Comparison of ENCODE assay signal across 18 cellular contexts in the genomic region with DNA sequence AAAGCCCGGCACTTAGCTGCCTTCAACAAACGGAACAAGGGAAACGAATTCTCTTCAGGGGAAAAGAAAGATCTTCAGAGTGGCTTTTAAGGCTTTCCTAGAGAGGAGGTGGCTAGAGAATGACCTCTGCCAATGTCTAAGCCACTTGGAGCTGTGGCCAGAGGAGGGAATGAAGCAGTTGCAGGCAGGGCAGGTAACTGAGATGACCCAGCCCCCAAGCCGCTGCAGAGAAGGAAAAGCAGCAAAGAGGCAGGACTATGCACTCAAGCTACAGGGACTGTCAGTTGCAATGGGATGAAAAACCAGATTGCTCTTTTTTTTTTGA.
A peak's percentile ranks its signal among the peaks of the same experiment; 100 is the strongest.
DNase-seq lines count a peak whose midpoint lies in the region; ATAC-seq, FAIRE-seq and TF ChIP-seq lines count a peak whose summit lies in the region.
"Had no signal": no experiment of that assay in that cellular context is flagged by ENCODE, and none has a peak within 500 bp of the region (broad histone marks: within the 10 kb centered on the region; RNA-seq: fewer than 3 reads in every experiment).

No MANE protein-coding gene starts in this region.

- peak overlapping the region in 1 of 4 experiments; percentile 7; a peak in 3 of 7 replicates for H3K9ac ChIP-seq in H1 (replicated peaks in 1 of 4; ENCODE audit: extremely low read depth in 1 of 4, low read depth in 3 of 4, low read length in 3 of 4)

- H4K91ac ChIP-seq in H1 (replicated peaks; ENCODE audit: insufficient read length, low read length) = peak overlapping the region; percentile 100

- peak overlapping the region; percentile 97 for H2BK120ac ChIP-seq in H1 (replicated peaks; ENCODE audit: low read depth, low read length)

- 7% methylated on average over 4 of the region's 4 CpGs; no CpG with 5 or more reads in 1 of the 2 experiments for WGBS in H1 (ENCODE audit: extremely low coverage in 1 of 2, insufficient coverage in 1 of 2, insufficient read length in 1 of 2, insufficient replicate concordance in 2 of 2, low coverage in 1 of 2, low lambda C conversion rate in 2 of 2, missing lambda C conversion rate in 1 of 2), 2 experiments

- peak overlapping the region; percentile 89; the same call in 1 of the 2 replicates for H2AK5ac ChIP-seq in H1 (ENCODE audit: low read depth, low read length)

- H2BK5ac ChIP-seq in H1 (ENCODE audit: low read depth, low read length) = peak overlapping the region; percentile 98

- peak overlapping the region; percentile 84 for H2BK12ac ChIP-seq in H1 (ENCODE audit: low read depth, low read length)

- FAIRE-seq in H1 (lab: Jason Lieb, UNC) = no peak
- FAIRE-seq: A204.1, G401.6, K562, RCC 7860 had no signal

- DNase-seq in left ventricle myocardium inferior (no peak), Right ventricle myocardium inferior (ENCODE audit: missing footprints) (no peak), H1 (ENCODE audit: low read depth in 1 of 2, low spot score in 2 of 2) (peak in 1 of 2 experiments; percentile 60), left kidney (ENCODE audit: low read depth, low spot score) (peak; percentile 17), hippocampal formation (lab: John Stamatoyannopoulos, UW) (no peak), AG20443 (ENCODE audit: low spot score) (no peak), NCI-H2029 (lab: John Stamatoyannopoulos, UW) (no peak), NCI-H69 (lab: John Stamatoyannopoulos, UW) (no peak)
- DNase-seq: C1 segment of cervical spinal cord; CD8-positive, alpha-beta memory T cell; HCEC 1CT; NK-92 treated with Interleukin-12 subunit alpha and Interleukin-12 subunit beta, amount 100 ng/mL, for 24 hours; SHP77 had no signal

- no peak overlapping the region for H4K8ac ChIP-seq in H1 (ENCODE audit: extremely low read depth, insufficient read depth, low read length)

- no peak for TF ChIP-seq EP300 in H1 (IDR thresholded peaks at IDR 0.05; ENCODE audit: borderline replicate concordance in 1 of 2, low read depth in 2 of 2, low read length in 2 of 2)

- no peaks in the 10 kb centered on the region for H4K20me1 ChIP-seq in H1 (replicated peaks in 1 of 2; ENCODE audit: control insufficient read depth in 1 of 2, insufficient read depth in 2 of 2, low read length in 2 of 2)

- H3K4me1 ChIP-seq in left ventricle myocardium inferior = peaks cover 32% of the 10 kb centered on the region
- H3K4me1 ChIP-seq in H1 (replicated peaks in 1 of 4; ENCODE audit: control insufficient read depth in 3 of 4, insufficient read depth in 4 of 4, low read length in 3 of 4) = peaks cover 27 to 64% (median 41%) of the 10 kb centered on the region in 4 experiments

- H3K27ac ChIP-seq in left ventricle myocardium inferior (replicated peaks) (peak overlapping the region; percentile 57), H1 (ENCODE audit: low read depth, low read length) (peak overlapping the region; percentile 78; the same call in 1 of the 2 replicates)
- H3K27ac ChIP-seq: SK-N-MC had no signal

- no peak overlapping the region for H3K4ac ChIP-seq in H1 (replicated peaks; ENCODE audit: insufficient read length, low read depth, low read length)

- H4K5ac ChIP-seq in H1 (ENCODE audit: insufficient read length, low read depth, low read length) = peak overlapping the region; percentile 34

- intact Hi-C loops in left ventricle myocardium inferior (cut with micrococcal nuclease) = no loop called here
- intact Hi-C loops in Right ventricle myocardium inferior (cut with DNase I) = no loop called here

- H3K27me3 ChIP-seq in left ventricle myocardium inferior (ENCODE audit: low read depth) = peaks cover 10% of the 10 kb centered on the region
- H3K27me3 ChIP-seq in H1 (replicated peaks in 1 of 4; ENCODE audit: control insufficient read depth in 3 of 4, extremely low read depth in 1 of 4, insufficient read depth in 3 of 4, low read length in 3 of 4) = no peaks in the 10 kb centered on the region; a peak in 1 of 7 replicates

- no peak for ATAC-seq in Right ventricle myocardium inferior
- ATAC-seq: K562 had no signal

- H2BK15ac ChIP-seq in H1 (ENCODE audit: low read length) = 0 out of 2 replicates have a peak overlapping the region, but pooled peaks have one; percentile 36

- 0 out of 2 replicates have a peak, but pooled peaks cover 2% of the 10 kb centered on the region for H3K79me1 ChIP-seq in H1 (ENCODE audit: low read depth, low read length)

- no peak overlapping the region for H3K56ac ChIP-seq in H1 (replicated peaks; ENCODE audit: insufficient read length, low read depth, low read length)

- H3K23ac ChIP-seq in H1 (ENCODE audit: insufficient read length) = no peak overlapping the region

- peak overlapping the region; percentile 91 for H3K18ac ChIP-seq in H1 (ENCODE audit: extremely low read depth, low read length)

- H3K4me3 ChIP-seq in left ventricle myocardium inferior = no peak overlapping the region
- peak overlapping the region in 1 of 4 experiments; percentile 50; a peak in 2 of 8 replicates for H3K4me3 ChIP-seq in H1 (ENCODE audit: extremely low read depth in 1 of 4, insufficient read depth in 2 of 4, low read depth in 3 of 4, low read length in 4 of 4)
- H3K4me3 ChIP-seq: K562, SK-N-MC had no signal

- TF ChIP-seq CTCF in left ventricle myocardium inferior (IDR thresholded peaks at IDR 0.05; ENCODE audit: borderline replicate concordance) (no peak), H1 (IDR thresholded peaks at IDR 0.05; ENCODE audit: control extremely low read depth in 1 of 3, insufficient read depth in 1 of 3, low read depth in 1 of 3, low read length in 3 of 3) (no peak)

- POLR2A ChIA-PET in H1 (lab: Charles Lee; ENCODE audit: partially characterized antibody) = interaction anchor here (1.0 to 3.7 kb wide), 16 partner anchors 10 to 337 kb away, joined by 3 to 35 read pairs (median 6); a partner anchor contains a TSS

- peak overlapping the region; percentile 94; the same call in 1 of the 2 replicates for H2BK20ac ChIP-seq in H1 (ENCODE audit: low read length)

- no peak for TF ChIP-seq RAD21 in H1 (IDR thresholded peaks at IDR 0.05 in 1 of 2, conservative IDR thresholded peaks at IDR 0.05 in 1 of 2; ENCODE audit: low read depth in 2 of 2, low read length in 2 of 2)

- H3K23me2 ChIP-seq in H1 (ENCODE audit: low read depth, low read length) = peaks cover 10% of the 10 kb centered on the region; the same call in 1 of the 2 replicates

- CTCF ChIA-PET in H1 (lab: Charles Lee; ENCODE audit: partially characterized antibody) = interaction anchor here (0.6 to 3.8 kb wide), 19 partner anchors 9 to 703 kb away, joined by 3 to 39 read pairs (median 5); a partner anchor contains a TSS

- no peak overlapping the region for H2AFZ ChIP-seq in H1 (ENCODE audit: low read length)

- no peak overlapping the region for H3K14ac ChIP-seq in H1 (ENCODE audit: insufficient read length)

- peak overlapping the region; percentile 63 to 66 for H3K4me2 ChIP-seq in H1 (ENCODE audit: insufficient read depth in 1 of 2, low read depth in 2 of 2, low read length in 2 of 2)

- peaks cover 81% of the 10 kb centered on the region for H3K36me3 ChIP-seq in left ventricle myocardium inferior
- no peaks in the 10 kb centered on the region; a peak in 1 of 8 replicates for H3K36me3 ChIP-seq in H1 (ENCODE audit: control insufficient read depth in 2 of 4, insufficient read depth in 4 of 4, low read length in 3 of 4)

- TF ChIP-seq POLR2A in H1 (IDR thresholded peaks at IDR 0.05; ENCODE audit: control extremely low read depth in 1 of 2, low read depth in 2 of 2, low read length in 2 of 2) = peak in 1 of 2 experiments; percentile 16; a peak in 1 of 3 replicates

- H3K9me3 ChIP-seq in left ventricle myocardium inferior (replicated peaks) (no peaks in the 10 kb centered on the region), H1 (ENCODE audit: insufficient read depth in 2 of 2, low read depth in 1 of 2, low read length in 1 of 2) (no peaks in the 10 kb centered on the region)

- peaks cover 0 to 25% of the 10 kb centered on the region in 2 experiments; a peak in 2 of 4 replicates for H3K79me2 ChIP-seq in H1 (ENCODE audit: control insufficient read depth in 1 of 2, insufficient read depth in 2 of 2, low read length in 2 of 2)

TF ChIP-seq in H1, 55 proteins besides CTCF, POLR2A, EP300 and RAD21 (continues in another document):
- TF ChIP-seq KDM5A (IDR thresholded peaks at IDR 0.05; ENCODE audit: low read length) = no peak
- no peak for TF ChIP-seq POLR2AphosphoS5 (IDR thresholded peaks at IDR 0.05; ENCODE audit: low read depth, low read length)
- TF ChIP-seq HDAC6 (IDR thresholded peaks at IDR 0.05; ENCODE audit: low read depth, low read length) = no peak
- peak; percentile 0; the same call in 1 of the 2 replicates for TF ChIP-seq CREB1 (IDR thresholded peaks at IDR 0.05)
- TF ChIP-seq KDM1A (IDR thresholded peaks at IDR 0.05; ENCODE audit: borderline replicate concordance, low read length) = peak; percentile 24; the same call in 1 of the 2 replicates
- no peak for TF ChIP-seq SIX5 (IDR thresholded peaks at IDR 0.05; ENCODE audit: low read depth, low read length)
- no peak for TF ChIP-seq SAP30 (IDR thresholded peaks at IDR 0.05; ENCODE audit: insufficient read depth, insufficient replicate concordance, low read length)
- no peak for TF ChIP-seq TCF12 (IDR thresholded peaks at IDR 0.05; ENCODE audit: low read depth, low read length)
- TF ChIP-seq, protein P1, sequence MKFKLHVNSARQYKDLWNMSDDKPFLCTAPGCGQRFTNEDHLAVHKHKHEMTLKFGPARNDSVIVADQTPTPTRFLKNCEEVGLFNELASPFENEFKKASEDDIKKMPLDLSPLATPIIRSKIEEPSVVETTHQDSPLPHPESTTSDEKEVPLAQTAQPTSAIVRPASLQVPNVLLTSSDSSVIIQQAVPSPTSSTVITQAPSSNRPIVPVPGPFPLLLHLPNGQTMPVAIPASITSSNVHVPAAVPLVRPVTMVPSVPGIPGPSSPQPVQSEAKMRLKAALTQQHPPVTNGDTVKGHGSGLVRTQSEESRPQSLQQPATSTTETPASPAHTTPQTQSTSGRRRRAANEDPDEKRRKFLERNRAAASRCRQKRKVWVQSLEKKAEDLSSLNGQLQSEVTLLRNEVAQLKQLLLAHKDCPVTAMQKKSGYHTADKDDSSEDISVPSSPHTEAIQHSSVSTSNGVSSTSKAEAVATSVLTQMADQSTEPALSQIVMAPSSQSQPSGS (IDR thresholded peaks at IDR 0.05; ENCODE audit: low read length) = no peak
- peak; percentile 59 for TF ChIP-seq TAF1 (IDR thresholded peaks at IDR 0.05; ENCODE audit: low read depth, low read length)
- no peak for TF ChIP-seq SP2 (IDR thresholded peaks at IDR 0.05; ENCODE audit: low read length)
- TF ChIP-seq CTBP2 (IDR thresholded peaks at IDR 0.05; ENCODE audit: borderline replicate concordance, insufficient read depth, insufficient read length, low read length) = no peak
- TF ChIP-seq BACH1 (IDR thresholded peaks at IDR 0.05; ENCODE audit: low read length) = no peak
- no peak for TF ChIP-seq RXRA (IDR thresholded peaks at IDR 0.05; ENCODE audit: insufficient read depth, low read depth, low read length)
- TF ChIP-seq, protein P2, sequence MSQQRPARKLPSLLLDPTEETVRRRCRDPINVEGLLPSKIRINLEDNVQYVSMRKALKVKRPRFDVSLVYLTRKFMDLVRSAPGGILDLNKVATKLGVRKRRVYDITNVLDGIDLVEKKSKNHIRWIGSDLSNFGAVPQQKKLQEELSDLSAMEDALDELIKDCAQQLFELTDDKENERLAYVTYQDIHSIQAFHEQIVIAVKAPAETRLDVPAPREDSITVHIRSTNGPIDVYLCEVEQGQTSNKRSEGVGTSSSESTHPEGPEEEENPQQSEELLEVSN (IDR thresholded peaks at IDR 0.05) = no peak
